8 cellular contexts compared by ENCODE assay signal in genomic region chr1:24503870-24504523, GRCh38. TPM values are rescaled to one million over a fixed set of nuclear protein-coding genes. Genes with fewer than 3 reads are reported as not detected.
DNase-seq lines count a peak whose midpoint lies in the region; ATAC-seq, FAIRE-seq and TF ChIP-seq lines count a peak whose summit lies in the region.

No MANE protein-coding gene starts in this region.

- H3K9me2 ChIP-seq in GM23338 (ENCODE audit: insufficient read depth) = no peaks in the 10 kb centered on the region

- peak overlapping the region; percentile 94 for H3K4me2 ChIP-seq in GM23338
- peak overlapping the region; percentile 76 for H3K4me2 ChIP-seq in endothelial cell of umbilical vein (ENCODE audit: insufficient read depth, low read length)

- dilution Hi-C loops in endothelial cell of umbilical vein (cut with MboI; ENCODE audit: extremely low pct_ligation_motif_present, low sequenced_read_pairs) = no loop called here

- peak overlapping the region; percentile 91 for H3K4me3 Mint-ChIP-seq in GM23338
- peak overlapping the region; percentile 99 to 100 (median 99) for H3K4me3 Mint-ChIP-seq in T-cell

- H3K79me2 ChIP-seq in GM23338 (replicated peaks; ENCODE audit: insufficient read depth) = peaks cover 10% of the 10 kb centered on the region; the same call in 1 of the 2 replicates
- no peaks in the 10 kb centered on the region for H3K79me2 ChIP-seq in endothelial cell of umbilical vein (ENCODE audit: control insufficient read depth, insufficient read depth, low read length)

- peaks cover 2% of the 10 kb centered on the region; the same call in 1 of the 3 replicates for H3K36me3 Mint-ChIP-seq in GM23338 (ENCODE audit: low read depth)
- H3K36me3 Mint-ChIP-seq in T-cell = peaks cover 34% of the 10 kb centered on the region

- no peak for TF ChIP-seq POLR2A in endothelial cell of umbilical vein (IDR thresholded peaks at IDR 0.05; ENCODE audit: low read depth, low read length)

- ATAC-seq in GM23338 (no peak), T-cell (replicated peaks in 1 of 4) (no peak), HG03520 (IDR thresholded peaks at IDR 0.05; ENCODE audit: unreplicated experiment) (no peak)

- peaks cover 11% of the 10 kb centered on the region for H3K27me3 Mint-ChIP-seq in GM23338 (ENCODE audit: insufficient read depth, low read depth, poor library complexity)
- H3K27me3 Mint-ChIP-seq in T-cell = peaks cover 0 to 2% of the 10 kb centered on the region in 2 donors

- no peak overlapping the region for H3K27ac Mint-ChIP-seq in GM23338
- H3K27ac Mint-ChIP-seq in T-cell = peak overlapping the region; percentile 92 to 99

- TF ChIP-seq CTCF in GM23338 (conservative IDR thresholded peaks at IDR 0.05; ENCODE audit: low read depth in 2 of 2) (no peak), endothelial cell of umbilical vein (IDR thresholded peaks at IDR 0.05; ENCODE audit: extremely low read depth in 1 of 2, insufficient read depth in 1 of 2, low read depth in 1 of 2, low read length in 2 of 2) (no peak)

- H3K36me3 ChIP-seq in GM23338 (ENCODE audit: insufficient read depth) (no peaks in the 10 kb centered on the region), endothelial cell of umbilical vein (ENCODE audit: control insufficient read depth in 2 of 2, extremely low read depth in 1 of 2, insufficient read depth in 2 of 2, low read length in 2 of 2) (no peaks in the 10 kb centered on the region), rectal smooth muscle tissue (ENCODE audit: control insufficient read depth, insufficient read depth, low read length) (no peaks in the 10 kb centered on the region)

- no TSS peak for BruUV-seq in endothelial cell of umbilical vein (replicated peaks; lab: Mats Ljungman, UMichigan)

- POLR2A ChIA-PET in T-cell (lab: Charles Lee) = interaction anchor here in 1 of 2 donors (1.0 to 4.4 kb wide), 5 partner anchors 17 to 89 kb away, joined by 3 to 32 read pairs (median 7); partner anchors contain the start of gene NIPAL3
- POLR2A ChIA-PET in endothelial cell of umbilical vein (lab: Charles Lee) = no interaction called here

- peaks cover 7% of the 10 kb centered on the region for H3K27me3 ChIP-seq in GM23338 (ENCODE audit: insufficient read depth)
- H3K27me3 ChIP-seq in endothelial cell of umbilical vein (ENCODE audit: control insufficient read depth in 2 of 2, insufficient read depth in 2 of 2, low read length in 2 of 2) = peaks cover 4 to 14% of the 10 kb centered on the region in 2 experiments
- no peaks in the 10 kb centered on the region for H3K27me3 ChIP-seq in rectal smooth muscle tissue (ENCODE audit: control insufficient read depth, insufficient read depth, low read length)

- peak overlapping the region; percentile 96 for H3K4me3 ChIP-seq in GM23338
- H3K4me3 ChIP-seq in endothelial cell of umbilical vein (replicated peaks in 1 of 3; ENCODE audit: insufficient read depth in 1 of 3, low read depth in 1 of 3, low read length in 3 of 3) = no peak overlapping the region
- peak overlapping the region; percentile 75 for H3K4me3 ChIP-seq in rectal smooth muscle tissue (ENCODE audit: low read length)

- H3K4me1 Mint-ChIP-seq in GM23338 (peaks cover 58% of the 10 kb centered on the region), T-cell (peaks cover 69 to 87% (median 76%) of the 10 kb centered on the region in 3 donors)

- CTCF ChIA-PET in T-cell (lab: Charles Lee) (interaction anchor here in 1 of 2 donors (0.6 to 4.4 kb wide), 5 partner anchors 18 to 1494 kb away, joined by 3 to 29 read pairs (median 6); partner anchors contain the start of genes NIPAL3 and PAFAH2), endothelial cell of umbilical vein (lab: Charles Lee) (no interaction called here)

- no peak overlapping the region for H3K27ac ChIP-seq in GM23338 (ENCODE audit: low read depth)
- H3K27ac ChIP-seq in endothelial cell of umbilical vein (ENCODE audit: insufficient read depth, low read depth, low read length) = no peak overlapping the region
- no peak overlapping the region for H3K27ac ChIP-seq in rectal smooth muscle tissue (ENCODE audit: low read depth, low read length)

- no peaks in the 10 kb centered on the region for H4K20me1 ChIP-seq in GM23338 (replicated peaks; ENCODE audit: insufficient read depth)
- no peaks in the 10 kb centered on the region for H4K20me1 ChIP-seq in endothelial cell of umbilical vein (replicated peaks; ENCODE audit: control insufficient read depth, extremely low read depth, insufficient read depth, low read length)

- no peaks in the 10 kb centered on the region for H3K9me3 ChIP-seq in endothelial cell of umbilical vein (replicated peaks; ENCODE audit: control insufficient read depth, insufficient read depth, low read length)

- peaks cover 37% of the 10 kb centered on the region for H3K4me1 ChIP-seq in GM23338 (ENCODE audit: insufficient read depth)
- peaks cover 5% of the 10 kb centered on the region for H3K4me1 ChIP-seq in endothelial cell of umbilical vein (ENCODE audit: control insufficient read depth, extremely low read depth, insufficient read depth, low read length)
- H3K4me1 ChIP-seq in rectal smooth muscle tissue (ENCODE audit: control insufficient read depth, insufficient read depth, low read length) = no peaks in the 10 kb centered on the region

- H3K9me1 ChIP-seq in endothelial cell of umbilical vein (replicated peaks; ENCODE audit: control insufficient read depth, extremely low read depth, insufficient read depth, low read length) = no peaks in the 10 kb centered on the region

- intact Hi-C loops in endothelial cell of umbilical vein (cut with micrococcal nuclease) = loop anchor here (5.0 kb wide), 1 partner anchor 87 kb away; the partner anchor contains the start of gene NIPAL3

- DNase-seq in GM23338 (ENCODE audit: low spot score) (no peak), T-cell (peak in 2 of 34 experiments; percentile 7 to 15), endothelial cell of umbilical vein (ENCODE audit: low read depth, low spot score) (no peak), NCI-H446 (lab: John Stamatoyannopoulos, UW) (no peak), putamen (ENCODE audit: low spot score) (no peak), NCI-H510A treated with DMSO at 0.1 percent for 48 hours (lab: John Stamatoyannopoulos, UW) (no peak)

- no peak overlapping the region for H3K9ac ChIP-seq in endothelial cell of umbilical vein (replicated peaks; ENCODE audit: extremely low read depth, insufficient read depth, low read length)
- no peak overlapping the region for H3K9ac ChIP-seq in rectal smooth muscle tissue (ENCODE audit: low read length)

- H3K9me3 Mint-ChIP-seq in GM23338 (peaks cover 3% of the 10 kb centered on the region; the same call in 1 of the 3 replicates), T-cell (no peaks in the 10 kb centered on the region)

- no peak for FAIRE-seq in endothelial cell of umbilical vein (lab: Jason Lieb, UNC)

- H3F3A ChIP-seq in GM23338 (replicated peaks; ENCODE audit: low read depth) = 0 out of 2 replicates have a peak, but pooled peaks cover 3% of the 10 kb centered on the region

- H2AFZ ChIP-seq in GM23338 = no peak overlapping the region
- no peak overlapping the region for H2AFZ ChIP-seq in endothelial cell of umbilical vein (ENCODE audit: low read depth, low read length)

TF ChIP-seq in GM23338, 12 proteins besides CTCF, POLR2A, EP300 and RAD21 (continues in another document):
- TF ChIP-seq NANOG (IDR thresholded peaks at IDR 0.05; ENCODE audit: borderline replicate concordance) = no peak
- no peak for TF ChIP-seq EZH2phosphoT487 (IDR thresholded peaks at IDR 0.05; ENCODE audit: unreplicated experiment)

TF ChIP-seq in endothelial cell of umbilical vein, 7 proteins besides CTCF, POLR2A, EP300 and RAD21:
- TF ChIP-seq JUN (IDR thresholded peaks at IDR 0.05; ENCODE audit: borderline replicate concordance, insufficient read depth, insufficient read length, low read depth) (no peak), GATA2 (IDR thresholded peaks at IDR 0.05; ENCODE audit: insufficient read depth, insufficient read length, low read depth, low read length) (no peak), POLR2AphosphoS5 (IDR thresholded peaks at IDR 0.05; ENCODE audit: insufficient read depth, low read depth, low read length) (no peak), MYC (IDR thresholded peaks at IDR 0.05; ENCODE audit: low read depth, low read length) (no peak), FOS (IDR thresholded peaks at IDR 0.05; ENCODE audit: borderline replicate concordance, insufficient read depth, low read length) (no peak), EZH2 (IDR thresholded peaks at IDR 0.05; ENCODE audit: borderline replicate concordance, low read depth, low read length, severe bottlenecking) (no peak), MAX (IDR thresholded peaks at IDR 0.05; ENCODE audit: insufficient read depth, insufficient read length) (no peak)
TF ChIP-seq in endothelial cell of umbilical vein: peak in this region for 0.

RNA-seq across cellular contexts. Expression of gene RCAN3, which starts 1.4 kb away (rescaled TPM):
- total RNA-seq in GM23338 (2014; rRNA removed; shearing (Covaris generic)) = 11.2 and 13.7 TPM in 2 replicates
- 8.9 and 9.1 TPM in 2 replicates for polyA plus RNA-seq in GM23338 (2016; fragmentation: Nextera tagmentation; extraction: Ambion mirVana)
- total RNA-seq in T-cell = 100 to 1,000 TPM; 149 to 202 (median 186) TPM
- 2.7 and 5.1 TPM in 2 replicates for total RNA-seq in endothelial cell of umbilical vein
- polyA plus RNA-seq in endothelial cell of umbilical vein = 0.76 and 0.99 TPM in 2 replicates
- 1.1 and 1.4 TPM in 2 replicates for polyA plus RNA-seq in endothelial cell of umbilical vein (2011; cell fraction: cytosol; rRNA removed)
- polyA plus RNA-seq in endothelial cell of umbilical vein (2011; cell fraction: nucleus; rRNA removed) = 1.2 TPM in 2 replicates
- polyA plus RNA-seq in endothelial cell of umbilical vein (2012) = 1.1 and 1.5 TPM in 2 replicates
- polyA minus RNA-seq in endothelial cell of umbilical vein = 2.7 TPM in 2 replicates
- polyA minus RNA-seq in endothelial cell of umbilical vein (2011; cell fraction: cytosol; rRNA and poly(A)+ RNA removed) = 5.1 TPM
- 0.58 and 0.77 TPM in 2 replicates for polyA minus RNA-seq in endothelial cell of umbilical vein (2011; cell fraction: nucleus; rRNA and poly(A)+ RNA removed)

RNA-seq across cellular contexts. Expression of gene NCMAP, which starts 51.9 kb away (rescaled TPM):
- total RNA-seq in GM23338 (2014; rRNA removed; shearing (Covaris generic)) = 0.17 and 0.85 TPM in 2 replicates
- polyA plus RNA-seq in GM23338 (2016; fragmentation: Nextera tagmentation; extraction: Ambion mirVana) (0.12 and 0.23 TPM in 2 replicates), endothelial cell of umbilical vein (not detected in 2 replicates)
- total RNA-seq in T-cell (under 1 TPM in 4 of 5 donors, not detected in 1; 0.13 to 0.23 (median 0.19) TPM), endothelial cell of umbilical vein (not detected in 2 replicates)
- not detected in 2 replicates for polyA plus RNA-seq in endothelial cell of umbilical vein (2011; cell fraction: cytosol; rRNA removed)
- not detected in 2 replicates for polyA plus RNA-seq in endothelial cell of umbilical vein (2011; cell fraction: nucleus; rRNA removed)
- not detected in 2 replicates for polyA plus RNA-seq in endothelial cell of umbilical vein (2012)
- polyA minus RNA-seq in endothelial cell of umbilical vein = not detected in 2 replicates
- polyA minus RNA-seq in endothelial cell of umbilical vein (2011; cell fraction: cytosol; rRNA and poly(A)+ RNA removed) = not detected
- not detected in 2 replicates for polyA minus RNA-seq in endothelial cell of umbilical vein (2011; cell fraction: nucleus; rRNA and poly(A)+ RNA removed)

Comparison
In these comparisons a context has a peak if more than half of its experiments do, and no peak if none do; other contexts are left out.
1. H3K4me3 ChIP-seq: peak in GM23338 (single experiment) and rectal smooth muscle tissue (single experiment); none in endothelial cell of umbilical vein (0 of 3).
2. RNA of gene RCAN3, which starts 1.4 kb away (total RNA-seq): 149 to 202 TPM in T-cell; 11.2 to 13.7 TPM in GM23338 and 2.7 to 5.1 TPM in endothelial cell of umbilical vein; every median in the first group is over 10 times any median in the second.